Comparison of ENCODE assay signal across 27 cellular contexts in the genomic region with DNA sequence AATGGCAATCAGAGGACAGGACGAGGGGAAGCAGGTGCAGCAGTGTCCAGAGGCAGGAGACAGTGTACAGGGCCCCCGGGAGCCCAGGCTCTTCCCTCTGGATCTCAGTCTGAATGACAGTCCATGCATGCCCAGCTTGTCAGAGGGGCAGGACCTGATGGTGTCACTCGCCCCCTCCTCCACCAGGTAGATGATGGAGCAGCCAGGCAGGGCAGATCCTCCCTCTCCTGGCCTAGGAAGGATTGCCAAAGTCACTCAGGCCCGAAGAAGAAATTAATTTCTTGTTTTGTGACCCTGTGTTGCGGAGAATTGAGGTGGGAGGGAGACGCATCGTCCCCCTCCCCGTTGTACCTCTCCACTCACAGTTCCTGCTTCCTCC. TPM values are rescaled to one million over a fixed set of nuclear protein-coding genes. Genes with fewer than 3 reads are reported as not detected.
"Had no signal": no experiment of that assay in that cellular context is flagged by ENCODE, and none has a peak within 500 bp of the region (broad histone marks: within the 10 kb centered on the region; RNA-seq: fewer than 3 reads in every experiment).

No MANE protein-coding gene starts in this region.

- H3K4me2 ChIP-seq: neural progenitor cell had no signal

- H3K36me3 ChIP-seq: neural progenitor cell had no signal

- ATAC-seq: heart left ventricle; left ventricle myocardium superior; naive thymus-derived CD8-positive, alpha-beta T cell; psoas muscle; stimulated activated effector memory CD8-positive, alpha-beta T cell treated with anti-CD3 and anti-CD28 coated beads, Interleukin-12 subunit alpha, Interleukin-12 subunit beta, amount 100 ng/mL, for 72 hours had no signal

- H3K27ac ChIP-seq: neural progenitor cell, psoas muscle, sigmoid colon, skin epidermis had no signal

- H3K9ac ChIP-seq: neural progenitor cell had no signal

- H3K9me3 ChIP-seq: heart left ventricle, psoas muscle, sigmoid colon had no signal

- H3K27me3 ChIP-seq: sigmoid colon had no signal

- H2AFZ ChIP-seq: neural progenitor cell had no signal

- H3K4me3 ChIP-seq: neural progenitor cell, psoas muscle, sigmoid colon, skin epidermis had no signal

- DNase-seq: cerebellar nuclear complex; dermis blood vessel endothelial cell; effector CD4-positive, alpha-beta T cell; hippocampal formation; left ventricle myocardium superior; mesendoderm; naive thymus-derived CD8-positive, alpha-beta T cell; occipital lobe; psoas muscle; retina; sigmoid colon; stimulated activated CD4-positive, alpha-beta T cell treated with anti-CD3 and anti-CD28 coated beads, Interleukin-2, amount 100 ng/mL, for 48 hours; stimulated activated CD8-positive, alpha-beta memory T cell treated with anti-CD3 and anti-CD28 coated beads, Interleukin-4, amount 100 ng/mL, for 48 hours; trophoblast cell had no signal

RNA-seq across cellular contexts. Expression of a gene that starts 4.0 kb away (rescaled TPM):
- total RNA-seq: naive thymus-derived CD8-positive, alpha-beta T cell had no signal

RNA-seq across cellular contexts. Expression of a gene that starts 22.5 kb away (rescaled TPM):
- total RNA-seq: cardiac septum; dermis blood vessel endothelial cell; fibroblast of lung; frontal cortex; glomerular endothelial cell; heart left ventricle; left ventricle myocardium superior; lung microvascular endothelial cell; mononuclear cell; naive thymus-derived CD8-positive, alpha-beta T cell; occipital lobe; psoas muscle; sigmoid colon; temporal lobe; urinary bladder had no signal
- polyA plus RNA-seq: esophagus; fibroblast of lung; heart left ventricle; naive thymus-derived CD8-positive, alpha-beta T cell; sigmoid colon; urinary bladder had no signal
